1 cellular context compared by ENCODE assay signal in the genomic region with DNA sequence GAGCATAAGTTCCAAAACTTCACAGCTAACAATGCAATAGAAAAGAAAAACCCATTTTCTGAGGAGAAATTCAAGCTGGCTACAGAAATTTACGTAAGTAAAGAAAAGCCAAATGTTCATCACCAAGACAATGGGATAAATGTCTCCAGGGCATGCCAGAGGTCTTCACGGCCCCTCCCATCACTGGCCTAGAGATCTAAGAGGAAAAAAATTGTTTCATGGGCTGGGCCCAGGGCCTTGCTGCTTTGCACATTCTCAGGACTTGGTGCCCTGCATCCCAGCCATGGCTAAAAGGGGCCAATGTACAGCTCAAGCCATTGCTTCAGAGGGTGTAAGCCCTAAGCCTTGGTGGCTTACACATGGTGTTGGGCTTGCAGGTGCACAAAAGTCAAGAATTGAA.
TF ChIP-seq lines count a peak whose summit lies in the region.

No MANE protein-coding gene starts in this region.

TF ChIP-seq in GM23338, 12 proteins besides CTCF, POLR2A, EP300 and RAD21 (continued from another document):
- TF ChIP-seq, protein P1, sequence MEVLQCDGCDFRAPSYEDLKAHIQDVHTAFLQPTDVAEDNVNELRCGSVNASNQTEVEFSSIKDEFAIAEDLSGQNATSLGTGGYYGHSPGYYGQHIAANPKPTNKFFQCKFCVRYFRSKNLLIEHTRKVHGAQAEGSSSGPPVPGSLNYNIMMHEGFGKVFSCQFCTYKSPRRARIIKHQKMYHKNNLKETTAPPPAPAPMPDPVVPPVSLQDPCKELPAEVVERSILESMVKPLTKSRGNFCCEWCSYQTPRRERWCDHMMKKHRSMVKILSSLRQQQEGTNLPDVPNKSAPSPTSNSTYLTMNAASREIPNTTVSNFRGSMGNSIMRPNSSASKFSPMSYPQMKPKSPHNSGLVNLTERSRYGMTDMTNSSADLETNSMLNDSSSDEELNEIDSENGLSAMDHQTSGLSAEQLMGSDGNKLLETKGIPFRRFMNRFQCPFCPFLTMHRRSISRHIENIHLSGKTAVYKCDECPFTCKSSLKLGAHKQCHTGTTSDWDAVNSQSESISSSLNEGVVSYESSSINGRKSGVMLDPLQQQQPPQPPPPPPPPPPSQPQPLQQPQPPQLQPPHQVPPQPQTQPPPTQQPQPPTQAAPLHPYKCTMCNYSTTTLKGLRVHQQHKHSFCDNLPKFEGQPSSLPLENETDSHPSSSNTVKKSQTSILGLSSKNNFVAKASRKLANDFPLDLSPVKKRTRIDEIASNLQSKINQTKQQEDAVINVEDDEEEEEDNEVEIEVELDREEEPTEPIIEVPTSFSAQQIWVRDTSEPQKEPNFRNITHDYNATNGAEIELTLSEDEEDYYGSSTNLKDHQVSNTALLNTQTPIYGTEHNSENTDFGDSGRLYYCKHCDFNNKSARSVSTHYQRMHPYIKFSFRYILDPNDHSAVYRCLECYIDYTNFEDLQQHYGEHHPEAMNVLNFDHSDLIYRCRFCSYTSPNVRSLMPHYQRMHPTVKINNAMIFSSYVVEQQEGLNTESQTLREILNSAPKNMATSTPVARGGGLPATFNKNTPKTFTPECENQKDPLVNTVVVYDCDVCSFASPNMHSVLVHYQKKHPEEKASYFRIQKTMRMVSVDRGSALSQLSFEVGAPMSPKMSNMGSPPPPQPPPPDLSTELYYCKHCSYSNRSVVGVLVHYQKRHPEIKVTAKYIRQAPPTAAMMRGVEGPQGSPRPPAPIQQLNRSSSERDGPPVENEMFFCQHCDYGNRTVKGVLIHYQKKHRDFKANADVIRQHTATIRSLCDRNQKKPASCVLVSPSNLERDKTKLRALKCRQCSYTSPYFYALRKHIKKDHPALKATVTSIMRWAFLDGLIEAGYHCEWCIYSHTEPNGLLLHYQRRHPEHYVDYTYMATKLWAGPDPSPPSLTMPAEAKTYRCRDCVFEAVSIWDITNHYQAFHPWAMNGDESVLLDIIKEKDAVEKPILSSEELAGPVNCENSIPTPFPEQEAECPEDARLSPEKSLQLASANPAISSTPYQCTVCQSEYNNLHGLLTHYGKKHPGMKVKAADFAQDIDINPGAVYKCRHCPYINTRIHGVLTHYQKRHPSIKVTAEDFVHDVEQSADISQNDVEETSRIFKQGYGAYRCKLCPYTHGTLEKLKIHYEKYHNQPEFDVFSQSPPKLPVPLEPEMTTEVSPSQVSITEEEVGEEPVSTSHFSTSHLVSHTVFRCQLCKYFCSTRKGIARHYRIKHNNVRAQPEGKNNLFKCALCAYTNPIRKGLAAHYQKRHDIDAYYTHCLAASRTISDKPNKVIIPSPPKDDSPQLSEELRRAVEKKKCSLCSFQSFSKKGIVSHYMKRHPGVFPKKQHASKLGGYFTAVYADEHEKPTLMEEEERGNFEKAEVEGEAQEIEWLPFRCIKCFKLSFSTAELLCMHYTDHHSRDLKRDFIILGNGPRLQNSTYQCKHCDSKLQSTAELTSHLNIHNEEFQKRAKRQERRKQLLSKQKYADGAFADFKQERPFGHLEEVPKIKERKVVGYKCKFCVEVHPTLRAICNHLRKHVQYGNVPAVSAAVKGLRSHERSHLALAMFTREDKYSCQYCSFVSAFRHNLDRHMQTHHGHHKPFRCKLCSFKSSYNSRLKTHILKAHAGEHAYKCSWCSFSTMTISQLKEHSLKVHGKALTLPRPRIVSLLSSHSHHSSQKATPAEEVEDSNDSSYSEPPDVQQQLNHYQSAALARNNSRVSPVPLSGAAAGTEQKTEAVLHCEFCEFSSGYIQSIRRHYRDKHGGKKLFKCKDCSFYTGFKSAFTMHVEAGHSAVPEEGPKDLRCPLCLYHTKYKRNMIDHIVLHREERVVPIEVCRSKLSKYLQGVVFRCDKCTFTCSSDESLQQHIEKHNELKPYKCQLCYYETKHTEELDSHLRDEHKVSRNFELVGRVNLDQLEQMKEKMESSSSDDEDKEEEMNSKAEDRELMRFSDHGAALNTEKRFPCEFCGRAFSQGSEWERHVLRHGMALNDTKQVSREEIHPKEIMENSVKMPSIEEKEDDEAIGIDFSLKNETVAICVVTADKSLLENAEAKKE (CRISPR knock-in tag; IDR thresholded peaks at IDR 0.05) = no peak
